In genomic region chrX:16137416-16138107, GRCh38 we compare ENCODE assay signal across 13 cellular contexts. TPM values are rescaled to one million over a fixed set of nuclear protein-coding genes. Genes with fewer than 3 reads are reported as not detected.
DNase-seq lines count a peak whose midpoint lies in the region; ATAC-seq and TF ChIP-seq lines count a peak whose summit lies in the region.
"Had no signal": no experiment of that assay in that cellular context is flagged by ENCODE, and none has a peak within 500 bp of the region (broad histone marks: within the 10 kb centered on the region; RNA-seq: fewer than 3 reads in every experiment).

No MANE protein-coding gene starts in this region.

- no peak overlapping the region for H4K91ac ChIP-seq in H9 (ENCODE audit: insufficient read length, low read depth, low read length)

- no peaks in the 10 kb centered on the region for H3K27me3 Mint-ChIP-seq in H9 (ENCODE audit: low read depth)
- H3K27me3 Mint-ChIP-seq in stimulated activated memory B cell treated with anti-CD40 and anti-IgM and Interleukin-4, amounts not matched to agents 10 μg/mL and 1 μg/mL and 100 μg/mL, for 72 hours = peaks cover 10% of the 10 kb centered on the region
- no peaks in the 10 kb centered on the region for H3K27me3 Mint-ChIP-seq in nephron progenitor cell (ENCODE audit: low read depth, poor library complexity)

- no peak overlapping the region for H2AK5ac ChIP-seq in H9 (ENCODE audit: insufficient read length, low read length)

- H3K9me3 ChIP-seq in H9 (ENCODE audit: control insufficient read depth, low read depth, low read length) = no peaks in the 10 kb centered on the region
- H3K9me3 ChIP-seq: vagina had no signal

- no peak overlapping the region for H3K18ac ChIP-seq in H9 (ENCODE audit: insufficient read length, low read depth, low read length)

- H3K27ac Mint-ChIP-seq in H9 (peak overlapping the region in 2 of 3 experiments; percentile 4 to 45; a peak in 2 of 7 replicates), nephron progenitor cell (no peak overlapping the region)
- H3K27ac Mint-ChIP-seq in stimulated activated memory B cell treated with anti-CD40 and anti-IgM and Interleukin-4, amounts not matched to agents 10 μg/mL and 1 μg/mL and 100 μg/mL, for 72 hours = no peak overlapping the region
- H3K27ac Mint-ChIP-seq: endodermal cell, mesothelial cell of epicardium had no signal

- H2BK120ac ChIP-seq in H9 (ENCODE audit: low read depth, low read length, poor library complexity, severe bottlenecking) = no peak overlapping the region

- no peak overlapping the region for H2BK5ac ChIP-seq in H9 (ENCODE audit: insufficient read length, low read length)

- H3K9me3 Mint-ChIP-seq in H9 (no peaks in the 10 kb centered on the region), nephron progenitor cell (no peaks in the 10 kb centered on the region)
- H3K9me3 Mint-ChIP-seq in stimulated activated memory B cell treated with anti-CD40 and anti-IgM and Interleukin-4, amounts not matched to agents 10 μg/mL and 1 μg/mL and 100 μg/mL, for 72 hours = no peaks in the 10 kb centered on the region
- H3K9me3 Mint-ChIP-seq: endodermal cell had no signal

- H3T11ph ChIP-seq in H9 (ENCODE audit: low read length) = no peak overlapping the region

- no peak overlapping the region for H3K14ac ChIP-seq in H9 (ENCODE audit: insufficient read depth, low read length)

- H3K27me3 ChIP-seq in H9 (ENCODE audit: insufficient read depth, low read length) = no peaks in the 10 kb centered on the region
- H3K27me3 ChIP-seq: vagina had no signal

- peaks cover 11% of the 10 kb centered on the region; the same call in 1 of the 2 replicates for H3K4me1 ChIP-seq in H9 (ENCODE audit: insufficient read depth, low read length)
- H3K4me1 ChIP-seq: vagina had no signal

- H2BK12ac ChIP-seq in H9 (ENCODE audit: insufficient read length, low read depth, low read length) = no peak overlapping the region

- H3K27ac ChIP-seq in H9 (ENCODE audit: insufficient read length, low read depth, low read length) = no peak overlapping the region
- H3K27ac ChIP-seq: SK-N-MC, vagina had no signal

- H2AFZ ChIP-seq in H9 (ENCODE audit: low read length) = no peak overlapping the region

- peaks cover 6% of the 10 kb centered on the region for H3K79me1 ChIP-seq in H9 (ENCODE audit: insufficient read depth, low read depth, low read length, poor library complexity, severe bottlenecking)

- H3K23ac ChIP-seq in H9 (ENCODE audit: insufficient read length, low read depth, low read length) = no peak overlapping the region

- H2BK20ac ChIP-seq in H9 (ENCODE audit: low read depth, low read length, poor library complexity, severe bottlenecking) = no peak overlapping the region

- no peak for TF ChIP-seq CTCF in H9 (conservative IDR thresholded peaks at IDR 0.05)
- no peak for TF ChIP-seq CTCF in nephron progenitor cell (IDR thresholded peaks at IDR 0.05)

- no peak overlapping the region for H3K9ac ChIP-seq in H9 (ENCODE audit: extremely low read depth, insufficient read length, low read length)

- peaks cover 72% of the 10 kb centered on the region for H3K79me2 ChIP-seq in H9 (ENCODE audit: insufficient read depth, low read length)

- H4K5ac ChIP-seq in H9 (ENCODE audit: insufficient read length, low read depth, low read length) = no peak overlapping the region

- no peaks in the 10 kb centered on the region for H3K23me2 ChIP-seq in H9 (ENCODE audit: insufficient read length, low read depth, low read length, poor library complexity, severe bottlenecking)

- no peak overlapping the region for H3K4me2 ChIP-seq in H9 (ENCODE audit: insufficient read depth, insufficient read length, low read length)

- no peak overlapping the region for H2BK15ac ChIP-seq in H9 (ENCODE audit: low read depth, low read length)

- DNase-seq in GM19238 (ENCODE audit: insufficient read length, low spot score) (peak; percentile 13), H9 (no peak), NCI-H2029 treated with DMSO at 0.1 percent for 48 hours (lab: John Stamatoyannopoulos, UW) (no peak), nephron progenitor cell (no peak)
- DNase-seq: anterior cingulate cortex, DND-41 had no signal

- H3K56ac ChIP-seq in H9 (ENCODE audit: insufficient read length, low read depth, low read length) = no peak overlapping the region

- no peak overlapping the region for H4K8ac ChIP-seq in H9 (replicated peaks; ENCODE audit: insufficient read length, low read depth, low read length)

- no peaks in the 10 kb centered on the region for H4K20me1 ChIP-seq in H9 (ENCODE audit: control insufficient read depth, insufficient read depth, insufficient read length)

- ATAC-seq in HG03432 (IDR thresholded peaks at IDR 0.05; ENCODE audit: unreplicated experiment) (peak; percentile 90), HG03045 (IDR thresholded peaks at IDR 0.05; ENCODE audit: unreplicated experiment) (no peak)
- peak; percentile 72 for ATAC-seq in stimulated activated memory B cell treated with anti-CD40 and anti-IgM and Interleukin-4, amounts not matched to agents 10 μg/mL and 1 μg/mL and 100 μg/mL, for 72 hours

- H3K36me3 Mint-ChIP-seq in H9 (ENCODE audit: insufficient read depth in 1 of 3, low read depth in 3 of 3) (peaks cover 3 to 23% (median 6%) of the 10 kb centered on the region in 3 experiments; a peak in 6 of 7 replicates), nephron progenitor cell (ENCODE audit: low read depth) (no peaks in the 10 kb centered on the region)
- H3K36me3 Mint-ChIP-seq in stimulated activated memory B cell treated with anti-CD40 and anti-IgM and Interleukin-4, amounts not matched to agents 10 μg/mL and 1 μg/mL and 100 μg/mL, for 72 hours = no peaks in the 10 kb centered on the region
- H3K36me3 Mint-ChIP-seq: mesothelial cell of epicardium had no signal

- no peak overlapping the region for H3K4ac ChIP-seq in H9 (ENCODE audit: low read depth, low read length)

- H3K4me3 Mint-ChIP-seq in H9 (no peak overlapping the region; a peak in 1 of 5 replicates), nephron progenitor cell (no peak overlapping the region)
- H3K4me3 Mint-ChIP-seq in stimulated activated memory B cell treated with anti-CD40 and anti-IgM and Interleukin-4, amounts not matched to agents 10 μg/mL and 1 μg/mL and 100 μg/mL, for 72 hours = no peak overlapping the region
- H3K4me3 Mint-ChIP-seq: endodermal cell, mesothelial cell of epicardium had no signal

- H3K4me1 Mint-ChIP-seq in H9 (peaks cover 23 to 27% of the 10 kb centered on the region in 2 experiments), nephron progenitor cell (no peaks in the 10 kb centered on the region)
- H3K4me1 Mint-ChIP-seq in stimulated activated memory B cell treated with anti-CD40 and anti-IgM and Interleukin-4, amounts not matched to agents 10 μg/mL and 1 μg/mL and 100 μg/mL, for 72 hours = peaks cover 13% of the 10 kb centered on the region

RNA-seq across cellular contexts. Expression of gene GRPR, which starts 14.2 kb away (rescaled TPM):
- total RNA-seq in H9 (2021) = 27.3 and 28.8 TPM in 2 replicates
- total RNA-seq: vagina had no signal

RNA-seq across cellular contexts. Expression of gene MAGEB17, which starts 29.7 kb away (rescaled TPM):
- 0.66 and 0.74 TPM in 2 replicates for total RNA-seq in H9 (2021)
- total RNA-seq: mesothelial cell of epicardium, vagina had no signal

Comparison
In these comparisons a context has a peak if more than half of its experiments do, and no peak if none do; other contexts are left out.
1. H3K27ac Mint-ChIP-seq: peak in H9 (2 of 3); none in stimulated activated memory B cell treated with anti-CD40 and anti-IgM and Interleukin-4, amounts not matched to agents 10 μg/mL and 1 μg/mL and 100 μg/mL, for 72 hours (single experiment) and nephron progenitor cell (single experiment).